Comparison of ENCODE assay signal across 1 cellular context in the genomic region with DNA sequence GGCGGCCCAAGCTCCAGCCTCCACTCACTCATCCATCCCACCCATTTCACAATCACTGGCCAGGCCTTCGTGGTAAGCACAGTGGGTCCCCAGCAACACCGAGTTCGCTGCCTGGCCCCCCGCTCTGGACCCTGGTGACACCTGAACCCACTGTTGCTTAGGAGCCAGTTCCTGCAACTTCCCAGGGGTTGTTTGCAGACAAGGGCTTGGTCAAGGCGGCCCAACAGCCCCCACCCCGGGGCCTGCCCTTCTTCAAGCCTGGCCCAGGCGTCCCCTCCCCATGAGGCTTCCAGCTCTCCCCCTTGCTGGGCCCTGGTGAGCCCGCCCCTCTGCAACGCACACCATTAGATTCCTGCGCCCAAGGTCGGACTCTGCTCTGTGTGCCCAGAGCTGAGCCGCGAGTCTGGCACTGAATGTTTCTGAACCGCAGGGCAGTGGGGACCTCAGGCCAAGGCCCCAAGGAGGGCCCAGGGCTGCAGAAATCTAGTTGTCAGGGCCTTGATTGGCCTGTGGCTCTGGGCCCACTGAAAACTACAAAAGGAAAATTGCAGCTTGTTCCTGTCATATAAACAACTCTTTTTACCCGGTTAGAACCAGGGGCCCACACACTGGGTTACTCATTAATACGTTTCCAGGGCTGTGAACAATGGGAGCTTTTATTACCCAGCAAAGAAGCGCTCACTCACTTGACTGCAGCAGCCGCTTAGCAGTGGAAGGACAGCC.
TF ChIP-seq lines count a peak whose summit lies in the region.

No MANE protein-coding gene starts in this region.

TF ChIP-seq in HepG2, 621 proteins besides CTCF, POLR2A, EP300 and RAD21 (continued from another document and continues in another):
- TF ChIP-seq PHB2 (IDR thresholded peaks at IDR 0.05; ENCODE audit: partially characterized antibody): no peak
- TF ChIP-seq MAZ (IDR thresholded peaks at IDR 0.05; ENCODE audit: borderline replicate concordance, low read depth, low read length): peak; percentile 83
- TF ChIP-seq MAZ (CRISPR knock-in tag; IDR thresholded peaks at IDR 0.05; ENCODE audit: low read depth): peak; percentile 75
- TF ChIP-seq, protein P1, sequence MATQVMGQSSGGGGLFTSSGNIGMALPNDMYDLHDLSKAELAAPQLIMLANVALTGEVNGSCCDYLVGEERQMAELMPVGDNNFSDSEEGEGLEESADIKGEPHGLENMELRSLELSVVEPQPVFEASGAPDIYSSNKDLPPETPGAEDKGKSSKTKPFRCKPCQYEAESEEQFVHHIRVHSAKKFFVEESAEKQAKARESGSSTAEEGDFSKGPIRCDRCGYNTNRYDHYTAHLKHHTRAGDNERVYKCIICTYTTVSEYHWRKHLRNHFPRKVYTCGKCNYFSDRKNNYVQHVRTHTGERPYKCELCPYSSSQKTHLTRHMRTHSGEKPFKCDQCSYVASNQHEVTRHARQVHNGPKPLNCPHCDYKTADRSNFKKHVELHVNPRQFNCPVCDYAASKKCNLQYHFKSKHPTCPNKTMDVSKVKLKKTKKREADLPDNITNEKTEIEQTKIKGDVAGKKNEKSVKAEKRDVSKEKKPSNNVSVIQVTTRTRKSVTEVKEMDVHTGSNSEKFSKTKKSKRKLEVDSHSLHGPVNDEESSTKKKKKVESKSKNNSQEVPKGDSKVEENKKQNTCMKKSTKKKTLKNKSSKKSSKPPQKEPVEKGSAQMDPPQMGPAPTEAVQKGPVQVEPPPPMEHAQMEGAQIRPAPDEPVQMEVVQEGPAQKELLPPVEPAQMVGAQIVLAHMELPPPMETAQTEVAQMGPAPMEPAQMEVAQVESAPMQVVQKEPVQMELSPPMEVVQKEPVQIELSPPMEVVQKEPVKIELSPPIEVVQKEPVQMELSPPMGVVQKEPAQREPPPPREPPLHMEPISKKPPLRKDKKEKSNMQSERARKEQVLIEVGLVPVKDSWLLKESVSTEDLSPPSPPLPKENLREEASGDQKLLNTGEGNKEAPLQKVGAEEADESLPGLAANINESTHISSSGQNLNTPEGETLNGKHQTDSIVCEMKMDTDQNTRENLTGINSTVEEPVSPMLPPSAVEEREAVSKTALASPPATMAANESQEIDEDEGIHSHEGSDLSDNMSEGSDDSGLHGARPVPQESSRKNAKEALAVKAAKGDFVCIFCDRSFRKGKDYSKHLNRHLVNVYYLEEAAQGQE (IDR thresholded peaks at IDR 0.05; ENCODE audit: borderline replicate concordance in 1 of 2, low read depth in 1 of 2, low read length in 2 of 2): no peak; a peak in 1 of 4 replicates
- TF ChIP-seq PAX8 (CRISPR knock-in tag; IDR thresholded peaks at IDR 0.05; ENCODE audit: borderline replicate concordance): no peak
- TF ChIP-seq ZFP90 (CRISPR knock-in tag; IDR thresholded peaks at IDR 0.05; ENCODE audit: borderline replicate concordance): peak; percentile 80
- no peak for TF ChIP-seq ZNF441 (CRISPR knock-in tag; IDR thresholded peaks at IDR 0.05; ENCODE audit: borderline replicate concordance)
- TF ChIP-seq PTBP1 (IDR thresholded peaks at IDR 0.05; ENCODE audit: low read depth, low read length, poor library complexity, severe bottlenecking): no peak
- no peak for TF ChIP-seq TAF15 (IDR thresholded peaks at IDR 0.05; ENCODE audit: low read depth, low read length, poor library complexity, severe bottlenecking)
- peak; percentile 82 for TF ChIP-seq HOXD1 (CRISPR knock-in tag; IDR thresholded peaks at IDR 0.05)
- TF ChIP-seq REXO4 (CRISPR knock-in tag; IDR thresholded peaks at IDR 0.05; ENCODE audit: borderline replicate concordance): no peak
- TF ChIP-seq MATR3 (CRISPR knock-in tag; IDR thresholded peaks at IDR 0.05): no peak
- TF ChIP-seq ZNF501 (CRISPR knock-in tag; IDR thresholded peaks at IDR 0.05): peak; percentile 92
- TF ChIP-seq ZNF678 (CRISPR knock-in tag; IDR thresholded peaks at IDR 0.05): no peak
- TF ChIP-seq PLRG1 (conservative IDR thresholded peaks at IDR 0.05): no peak
- no peak for TF ChIP-seq ZNF33A (CRISPR knock-in tag; IDR thresholded peaks at IDR 0.05; ENCODE audit: borderline replicate concordance)
- TF ChIP-seq ARNT2 (CRISPR knock-in tag; IDR thresholded peaks at IDR 0.05; ENCODE audit: low read depth): peak; percentile 42; the same call in 1 of the 2 replicates
- TF ChIP-seq ZNF772 (CRISPR knock-in tag; IDR thresholded peaks at IDR 0.05): no peak
- peak; percentile 96 for TF ChIP-seq CEBPB (IDR thresholded peaks at IDR 0.05; ENCODE audit: borderline replicate concordance, low read depth, low read length)
- no peak; the same call in 1 of the 2 replicates for TF ChIP-seq TMF1 (CRISPR knock-in tag; IDR thresholded peaks at IDR 0.05; ENCODE audit: low read depth)
- no peak for TF ChIP-seq IRX3 (CRISPR knock-in tag; IDR thresholded peaks at IDR 0.05; ENCODE audit: borderline replicate concordance, low read depth)
- TF ChIP-seq, protein P2, sequence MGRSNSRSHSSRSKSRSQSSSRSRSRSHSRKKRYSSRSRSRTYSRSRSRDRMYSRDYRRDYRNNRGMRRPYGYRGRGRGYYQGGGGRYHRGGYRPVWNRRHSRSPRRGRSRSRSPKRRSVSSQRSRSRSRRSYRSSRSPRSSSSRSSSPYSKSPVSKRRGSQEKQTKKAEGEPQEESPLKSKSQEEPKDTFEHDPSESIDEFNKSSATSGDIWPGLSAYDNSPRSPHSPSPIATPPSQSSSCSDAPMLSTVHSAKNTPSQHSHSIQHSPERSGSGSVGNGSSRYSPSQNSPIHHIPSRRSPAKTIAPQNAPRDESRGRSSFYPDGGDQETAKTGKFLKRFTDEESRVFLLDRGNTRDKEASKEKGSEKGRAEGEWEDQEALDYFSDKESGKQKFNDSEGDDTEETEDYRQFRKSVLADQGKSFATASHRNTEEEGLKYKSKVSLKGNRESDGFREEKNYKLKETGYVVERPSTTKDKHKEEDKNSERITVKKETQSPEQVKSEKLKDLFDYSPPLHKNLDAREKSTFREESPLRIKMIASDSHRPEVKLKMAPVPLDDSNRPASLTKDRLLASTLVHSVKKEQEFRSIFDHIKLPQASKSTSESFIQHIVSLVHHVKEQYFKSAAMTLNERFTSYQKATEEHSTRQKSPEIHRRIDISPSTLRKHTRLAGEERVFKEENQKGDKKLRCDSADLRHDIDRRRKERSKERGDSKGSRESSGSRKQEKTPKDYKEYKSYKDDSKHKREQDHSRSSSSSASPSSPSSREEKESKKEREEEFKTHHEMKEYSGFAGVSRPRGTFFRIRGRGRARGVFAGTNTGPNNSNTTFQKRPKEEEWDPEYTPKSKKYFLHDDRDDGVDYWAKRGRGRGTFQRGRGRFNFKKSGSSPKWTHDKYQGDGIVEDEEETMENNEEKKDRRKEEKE (IDR thresholded peaks at IDR 0.05): no peak
- no peak for TF ChIP-seq ZNF296 (CRISPR knock-in tag; conservative IDR thresholded peaks at IDR 0.05)
- no peak; the same call in 1 of the 2 replicates for TF ChIP-seq ELF1 (CRISPR knock-in tag; IDR thresholded peaks at IDR 0.05)
- peak; percentile 69; the same call in 1 of the 2 replicates for TF ChIP-seq ZSCAN21 (CRISPR knock-in tag; IDR thresholded peaks at IDR 0.05; ENCODE audit: borderline replicate concordance)
- TF ChIP-seq, protein P3, sequence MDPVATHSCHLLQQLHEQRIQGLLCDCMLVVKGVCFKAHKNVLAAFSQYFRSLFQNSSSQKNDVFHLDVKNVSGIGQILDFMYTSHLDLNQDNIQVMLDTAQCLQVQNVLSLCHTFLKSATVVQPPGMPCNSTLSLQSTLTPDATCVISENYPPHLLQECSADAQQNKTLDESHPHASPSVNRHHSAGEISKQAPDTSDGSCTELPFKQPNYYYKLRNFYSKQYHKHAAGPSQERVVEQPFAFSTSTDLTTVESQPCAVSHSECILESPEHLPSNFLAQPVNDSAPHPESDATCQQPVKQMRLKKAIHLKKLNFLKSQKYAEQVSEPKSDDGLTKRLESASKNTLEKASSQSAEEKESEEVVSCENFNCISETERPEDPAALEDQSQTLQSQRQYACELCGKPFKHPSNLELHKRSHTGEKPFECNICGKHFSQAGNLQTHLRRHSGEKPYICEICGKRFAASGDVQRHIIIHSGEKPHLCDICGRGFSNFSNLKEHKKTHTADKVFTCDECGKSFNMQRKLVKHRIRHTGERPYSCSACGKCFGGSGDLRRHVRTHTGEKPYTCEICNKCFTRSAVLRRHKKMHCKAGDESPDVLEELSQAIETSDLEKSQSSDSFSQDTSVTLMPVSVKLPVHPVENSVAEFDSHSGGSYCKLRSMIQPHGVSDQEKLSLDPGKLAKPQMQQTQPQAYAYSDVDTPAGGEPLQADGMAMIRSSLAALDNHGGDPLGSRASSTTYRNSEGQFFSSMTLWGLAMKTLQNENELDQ (CRISPR knock-in tag; IDR thresholded peaks at IDR 0.05; ENCODE audit: borderline replicate concordance): no peak
- no peak for TF ChIP-seq RARG (CRISPR knock-in tag; IDR thresholded peaks at IDR 0.05; ENCODE audit: low read depth)
- TF ChIP-seq SNAI1 (CRISPR knock-in tag; IDR thresholded peaks at IDR 0.05; ENCODE audit: borderline replicate concordance): no peak
- TF ChIP-seq, protein P4, sequence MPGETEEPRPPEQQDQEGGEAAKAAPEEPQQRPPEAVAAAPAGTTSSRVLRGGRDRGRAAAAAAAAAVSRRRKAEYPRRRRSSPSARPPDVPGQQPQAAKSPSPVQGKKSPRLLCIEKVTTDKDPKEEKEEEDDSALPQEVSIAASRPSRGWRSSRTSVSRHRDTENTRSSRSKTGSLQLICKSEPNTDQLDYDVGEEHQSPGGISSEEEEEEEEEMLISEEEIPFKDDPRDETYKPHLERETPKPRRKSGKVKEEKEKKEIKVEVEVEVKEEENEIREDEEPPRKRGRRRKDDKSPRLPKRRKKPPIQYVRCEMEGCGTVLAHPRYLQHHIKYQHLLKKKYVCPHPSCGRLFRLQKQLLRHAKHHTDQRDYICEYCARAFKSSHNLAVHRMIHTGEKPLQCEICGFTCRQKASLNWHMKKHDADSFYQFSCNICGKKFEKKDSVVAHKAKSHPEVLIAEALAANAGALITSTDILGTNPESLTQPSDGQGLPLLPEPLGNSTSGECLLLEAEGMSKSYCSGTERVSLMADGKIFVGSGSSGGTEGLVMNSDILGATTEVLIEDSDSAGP (CRISPR knock-in tag; IDR thresholded peaks at IDR 0.05; ENCODE audit: borderline replicate concordance): peak; percentile 90
- peak; percentile 69; the same call in 1 of the 2 replicates for TF ChIP-seq ARID4A (CRISPR knock-in tag; IDR thresholded peaks at IDR 0.05; ENCODE audit: borderline replicate concordance)
- peak; percentile 84 for TF ChIP-seq KDM2A (CRISPR knock-in tag; IDR thresholded peaks at IDR 0.05; ENCODE audit: borderline replicate concordance, low read depth)
- 0 out of 2 replicates have a peak, but pooled peaks have one; percentile 44 for TF ChIP-seq ZHX2 (IDR thresholded peaks at IDR 0.05; ENCODE audit: low read depth)
- no peak for TF ChIP-seq ZHX2 (CRISPR knock-in tag; IDR thresholded peaks at IDR 0.05; ENCODE audit: borderline replicate concordance)
